ENCODE assay signal across 18 cellular contexts in the genomic region with DNA sequence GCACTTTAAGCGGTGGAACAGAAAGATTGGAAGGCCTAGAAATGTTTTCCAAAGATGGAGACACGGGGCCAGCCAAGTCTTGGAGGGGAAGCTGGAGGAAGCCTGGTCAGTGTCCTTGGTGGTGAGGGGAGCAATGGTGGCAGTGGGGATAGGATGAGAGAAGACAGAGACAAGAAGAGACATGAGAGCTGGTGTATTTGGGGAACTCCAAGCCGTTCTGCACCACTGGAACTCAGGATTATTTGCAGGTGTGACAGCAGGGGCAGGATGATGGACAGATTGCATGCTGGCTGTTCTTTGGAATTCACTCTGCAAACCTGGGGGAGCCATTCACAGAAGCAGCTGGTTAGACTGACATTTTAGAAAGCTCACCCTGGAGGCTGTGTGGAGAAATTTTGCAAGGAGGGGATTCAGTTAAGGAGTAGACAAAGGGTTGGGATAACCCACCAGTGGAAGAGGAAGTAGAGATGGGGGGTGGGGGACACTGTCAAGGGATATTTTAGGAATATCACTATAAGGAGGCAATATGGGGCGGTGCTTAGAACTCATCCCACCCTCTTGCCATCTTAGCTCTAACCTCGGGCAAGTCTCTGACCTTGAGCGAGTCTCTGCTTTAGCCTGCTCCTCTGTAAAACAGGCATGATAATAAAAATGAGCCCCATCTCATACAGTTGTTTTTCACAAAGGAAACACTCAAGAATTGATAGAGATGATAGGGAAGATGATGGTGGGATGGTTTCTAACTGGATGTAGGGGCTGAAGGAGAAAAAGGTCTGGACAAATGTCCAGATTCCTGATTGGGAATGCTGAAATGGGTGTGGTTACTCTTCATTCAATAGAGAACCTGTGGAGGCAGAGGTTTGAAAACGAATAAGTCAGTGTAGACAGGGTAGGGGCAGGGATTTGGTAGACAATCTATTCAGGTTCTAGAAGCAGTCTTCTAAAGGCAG.
DNase-seq lines count a peak whose midpoint lies in the region; ATAC-seq, FAIRE-seq and TF ChIP-seq lines count a peak whose summit lies in the region.
"Had no signal": no experiment of that assay in that cellular context is flagged by ENCODE, and none has a peak within 500 bp of the region (broad histone marks: within the 10 kb centered on the region; RNA-seq: fewer than 3 reads in every experiment).

No MANE protein-coding gene starts in this region.

- no peak overlapping the region for H3K23ac ChIP-seq in H1 (ENCODE audit: insufficient read length)

- H3K27me3 Mint-ChIP-seq in progenitor cell of endocrine pancreas, result no peaks in the 10 kb centered on the region
- no peaks in the 10 kb centered on the region for H3K27me3 Mint-ChIP-seq in activated naive CD8-positive, alpha-beta T cell treated with anti-CD3 and anti-CD28 coated beads, Interleukin-2, amount 50 U/mL, for 24 hours

- H3K4me1 ChIP-seq in BE2C, result peaks cover 8% of the 10 kb centered on the region
- H3K4me1 ChIP-seq in H1 (replicated peaks in 1 of 4; ENCODE audit: control insufficient read depth in 3 of 4, insufficient read depth in 4 of 4, low read length in 3 of 4), result peaks cover 0 to 6% (median 4%) of the 10 kb centered on the region in 4 experiments; a peak in 6 of 7 replicates
- H3K4me1 ChIP-seq in transverse colon, result peaks cover 3 to 13% (median 8%) of the 10 kb centered on the region in 4 donors

- no peak overlapping the region for H3K14ac ChIP-seq in H1 (ENCODE audit: insufficient read length)

- no peak overlapping the region for H3K27ac Mint-ChIP-seq in progenitor cell of endocrine pancreas
- no peak overlapping the region for H3K27ac Mint-ChIP-seq in activated naive CD8-positive, alpha-beta T cell treated with anti-CD3 and anti-CD28 coated beads, Interleukin-2, amount 50 U/mL, for 24 hours
- H3K27ac Mint-ChIP-seq: CD8-positive, alpha-beta T cell had no signal

- no peak overlapping the region for H4K5ac ChIP-seq in H1 (ENCODE audit: insufficient read length, low read depth, low read length)

- TF ChIP-seq EP300 in H1 (IDR thresholded peaks at IDR 0.05; ENCODE audit: borderline replicate concordance in 1 of 2, low read depth in 2 of 2, low read length in 2 of 2) (no peak), transverse colon (IDR thresholded peaks at IDR 0.05; ENCODE audit: low read depth) (no peak)

- H3K4ac ChIP-seq in H1 (replicated peaks; ENCODE audit: insufficient read length, low read depth, low read length), result no peak overlapping the region

- no peak overlapping the region for H3K56ac ChIP-seq in H1 (replicated peaks; ENCODE audit: insufficient read length, low read depth, low read length)

- no peak for ATAC-seq in activated naive CD8-positive, alpha-beta T cell treated with anti-CD3 and anti-CD28 coated beads, Interleukin-2, amount 50 U/mL, for 24 hours
- ATAC-seq: CD8-positive, alpha-beta T cell had no signal

- TF ChIP-seq POLR2A in H1 (IDR thresholded peaks at IDR 0.05; ENCODE audit: control extremely low read depth in 1 of 2, low read depth in 2 of 2, low read length in 2 of 2) (no peak), transverse colon (IDR thresholded peaks at IDR 0.05) (no peak)

- in situ Hi-C loops in transverse colon (cut with MboI; ENCODE audit: low pct_ligation_motif_present in 1 of 4, low pct_unique_long_range_greater_than_20kb in 1 of 4, low sequenced_read_pairs in 3 of 4), result no loop called here

- H2AFZ ChIP-seq in H1 (ENCODE audit: low read length), result no peak overlapping the region

- DNase-seq in BE2C, result peak; percentile 98
- peak; percentile 65 for DNase-seq in H7
- DNase-seq in H1 (ENCODE audit: low read depth in 1 of 2, low spot score in 2 of 2), result no peak
- DNase-seq in transverse colon, result no peak
- DNase-seq in progenitor cell of endocrine pancreas (ENCODE audit: low spot score, unreplicated experiment), result no peak
- DNase-seq in activated naive CD8-positive, alpha-beta T cell treated with anti-CD3 and anti-CD28 coated beads, Interleukin-2, amount 50 U/mL, for 24 hours, result no peak
- DNase-seq in NCI-H1694 treated with DMSO at 0.1 percent for 48 hours (lab: John Stamatoyannopoulos, UW), result no peak
- DNase-seq: 8988T; CD8-positive, alpha-beta T cell; DMS 273 treated with DMSO at 0.1 percent for 48 hours; DMS53; DND-41; EL; GOT3; HCEC 1CT had no signal

- H2AK5ac ChIP-seq in H1 (ENCODE audit: low read depth, low read length), result no peak overlapping the region

- no peaks in the 10 kb centered on the region for H3K9me3 Mint-ChIP-seq in progenitor cell of endocrine pancreas (ENCODE audit: low read depth)
- no peaks in the 10 kb centered on the region for H3K9me3 Mint-ChIP-seq in activated naive CD8-positive, alpha-beta T cell treated with anti-CD3 and anti-CD28 coated beads, Interleukin-2, amount 50 U/mL, for 24 hours
- H3K9me3 Mint-ChIP-seq: CD8-positive, alpha-beta T cell had no signal

- H2BK20ac ChIP-seq in H1 (ENCODE audit: low read length), result no peak overlapping the region

- 83% methylated on average over 7 of the region's 7 CpGs; no CpG with 5 or more reads in 1 of the 2 experiments for WGBS in H1 (ENCODE audit: extremely low coverage in 1 of 2, insufficient coverage in 1 of 2, insufficient read length in 1 of 2, insufficient replicate concordance in 2 of 2, low coverage in 1 of 2, low lambda C conversion rate in 2 of 2, missing lambda C conversion rate in 1 of 2), 2 experiments
- 85 to 89% methylated on average over 5 to 7 of the region's 7 CpGs for WGBS in transverse colon (ENCODE audit: low coverage in 1 of 2), 2 donors

- no peak overlapping the region for H3K18ac ChIP-seq in H1 (ENCODE audit: extremely low read depth, low read length)

- no peak overlapping the region for H2BK120ac ChIP-seq in H1 (replicated peaks; ENCODE audit: low read depth, low read length)

- intact Hi-C loops in transverse colon (cut with DNase I; ENCODE audit: low total_unique reads), result no loop called here

- peaks cover 0 to 7% of the 10 kb centered on the region in 2 experiments for H4K20me1 ChIP-seq in H1 (replicated peaks in 1 of 2; ENCODE audit: control insufficient read depth in 1 of 2, insufficient read depth in 2 of 2, low read length in 2 of 2)
- H4K20me1 ChIP-seq: BLaER1 treated with 17β-estradiol and CSF1 and Interleukin-3, amounts not matched to agents 10 nM and 100 nM had no signal

- no peak overlapping the region for H3K9ac ChIP-seq in H1 (replicated peaks in 1 of 4; ENCODE audit: extremely low read depth in 1 of 4, low read depth in 3 of 4, low read length in 3 of 4)
- H3K9ac ChIP-seq: BLaER1 treated with 17β-estradiol and CSF1 and Interleukin-3, amounts not matched to agents 10 nM and 100 nM had no signal

- H3K9me3 ChIP-seq in BE2C (peaks cover 33% of the 10 kb centered on the region), H1 (ENCODE audit: insufficient read depth in 2 of 2, low read depth in 1 of 2, low read length in 1 of 2) (peaks cover under 1% of the 10 kb centered on the region in 2 experiments; a peak in 2 of 4 replicates), transverse colon (no peaks in the 10 kb centered on the region)

- no peaks in the 10 kb centered on the region for H3K79me1 ChIP-seq in H1 (ENCODE audit: low read depth, low read length)

- POLR2A ChIA-PET in H1 (lab: Charles Lee; ENCODE audit: partially characterized antibody), result interaction anchor here (1.7 kb wide), 1 partner anchor 10 kb away, joined by 13 read pairs; no protein-coding TSS in a partner anchor

- no peak overlapping the region; the same call in 1 of the 2 replicates for H2BK5ac ChIP-seq in H1 (ENCODE audit: low read depth, low read length)

- H3K79me2 ChIP-seq in H1 (ENCODE audit: control insufficient read depth in 1 of 2, insufficient read depth in 2 of 2, low read length in 2 of 2), result no peaks in the 10 kb centered on the region

- peaks cover 11% of the 10 kb centered on the region for H3K23me2 ChIP-seq in H1 (ENCODE audit: low read depth, low read length)

- peaks cover 15% of the 10 kb centered on the region for H3K4me1 Mint-ChIP-seq in progenitor cell of endocrine pancreas (ENCODE audit: low read depth)
- no peaks in the 10 kb centered on the region for H3K4me1 Mint-ChIP-seq in activated naive CD8-positive, alpha-beta T cell treated with anti-CD3 and anti-CD28 coated beads, Interleukin-2, amount 50 U/mL, for 24 hours

- TF ChIP-seq RAD21 in H1 (IDR thresholded peaks at IDR 0.05 in 1 of 2, conservative IDR thresholded peaks at IDR 0.05 in 1 of 2; ENCODE audit: low read depth in 2 of 2, low read length in 2 of 2), result no peak

- H3K27me3 ChIP-seq in BE2C, result no peaks in the 10 kb centered on the region
- no peaks in the 10 kb centered on the region for H3K27me3 ChIP-seq in H7 (ENCODE audit: control insufficient read depth, insufficient read depth, low read length)
- H3K27me3 ChIP-seq in H1 (replicated peaks in 1 of 4; ENCODE audit: control insufficient read depth in 3 of 4, extremely low read depth in 1 of 4, insufficient read depth in 3 of 4, low read length in 3 of 4), result no peaks in the 10 kb centered on the region; a peak in 1 of 7 replicates
- H3K27me3 ChIP-seq in transverse colon, result no peaks in the 10 kb centered on the region
- H3K27me3 ChIP-seq: BLaER1 treated with 17β-estradiol and CSF1 and Interleukin-3, amounts not matched to agents 10 nM and 100 nM had no signal

- no peak overlapping the region for H4K8ac ChIP-seq in H1 (ENCODE audit: extremely low read depth, insufficient read depth, low read length)

- TF ChIP-seq CTCF in BE2C (IDR thresholded peaks at IDR 0.05; ENCODE audit: low read depth, low read length) (no peak), H1 (IDR thresholded peaks at IDR 0.05; ENCODE audit: control extremely low read depth in 1 of 3, insufficient read depth in 1 of 3, low read depth in 1 of 3, low read length in 3 of 3) (no peak), transverse colon (IDR thresholded peaks at IDR 0.05) (no peak), progenitor cell of endocrine pancreas (IDR thresholded peaks at IDR 0.05; ENCODE audit: unreplicated experiment) (no peak)

- no peak overlapping the region for H3K4me2 ChIP-seq in H1 (ENCODE audit: insufficient read depth in 1 of 2, low read depth in 2 of 2, low read length in 2 of 2)
- H3K4me2 ChIP-seq: BLaER1 treated with 17β-estradiol and CSF1 and Interleukin-3, amounts not matched to agents 10 nM and 100 nM had no signal

- no peak overlapping the region for H3K4me3 Mint-ChIP-seq in progenitor cell of endocrine pancreas (ENCODE audit: low read depth)
- H3K4me3 Mint-ChIP-seq in activated naive CD8-positive, alpha-beta T cell treated with anti-CD3 and anti-CD28 coated beads, Interleukin-2, amount 50 U/mL, for 24 hours, result no peak overlapping the region
- H3K4me3 Mint-ChIP-seq: CD8-positive, alpha-beta T cell had no signal

- H2BK12ac ChIP-seq in H1 (ENCODE audit: low read depth, low read length), result peak overlapping the region; percentile 62; the same call in 1 of the 2 replicates

- H3K27ac ChIP-seq in H1 (ENCODE audit: low read depth, low read length), result no peak overlapping the region
- H3K27ac ChIP-seq in transverse colon, result peak overlapping the region in 3 of 4 donors; percentile 16 to 59 (median 56)
- H3K27ac ChIP-seq: BLaER1 treated with 17β-estradiol and CSF1 and Interleukin-3, amounts not matched to agents 10 nM and 100 nM had no signal

- no peak overlapping the region for H4K91ac ChIP-seq in H1 (replicated peaks; ENCODE audit: insufficient read length, low read length)

- no peak overlapping the region for H2BK15ac ChIP-seq in H1 (ENCODE audit: low read length)

- H3K36me3 ChIP-seq in BE2C (no peaks in the 10 kb centered on the region), H7 (replicated peaks; ENCODE audit: control insufficient read depth, insufficient read depth, low read length) (no peaks in the 10 kb centered on the region), H1 (ENCODE audit: control insufficient read depth in 2 of 4, insufficient read depth in 4 of 4, low read length in 3 of 4) (no peaks in the 10 kb centered on the region), transverse colon (no peaks in the 10 kb centered on the region)
- H3K36me3 ChIP-seq: BLaER1 treated with 17β-estradiol and CSF1 and Interleukin-3, amounts not matched to agents 10 nM and 100 nM had no signal

- H3K36me3 Mint-ChIP-seq in progenitor cell of endocrine pancreas (ENCODE audit: insufficient read depth), result no peaks in the 10 kb centered on the region
- no peaks in the 10 kb centered on the region for H3K36me3 Mint-ChIP-seq in activated naive CD8-positive, alpha-beta T cell treated with anti-CD3 and anti-CD28 coated beads, Interleukin-2, amount 50 U/mL, for 24 hours (ENCODE audit: low read depth)
- H3K36me3 Mint-ChIP-seq: CD8-positive, alpha-beta T cell had no signal

- no peak for FAIRE-seq in H1 (lab: Jason Lieb, UNC)
- FAIRE-seq: GM12891, GM19239 had no signal

- H3K4me3 ChIP-seq in BE2C (ENCODE audit: low read depth, low read length) (no peak overlapping the region), H7 (ENCODE audit: insufficient read depth, low read depth, low read length) (no peak overlapping the region), H1 (ENCODE audit: extremely low read depth in 1 of 4, insufficient read depth in 2 of 4, low read depth in 3 of 4, low read length in 4 of 4) (no peak overlapping the region), transverse colon (no peak overlapping the region)
- H3K4me3 ChIP-seq: BLaER1 treated with 17β-estradiol and CSF1 and Interleukin-3, amounts not matched to agents 10 nM and 100 nM had no signal

- CTCF ChIA-PET in H1 (lab: Charles Lee; ENCODE audit: partially characterized antibody), result interaction anchor here (0.7 to 1.0 kb wide), 3 partner anchors 11 to 211 kb away, joined by 3 read pairs; no protein-coding TSS in a partner anchor

Comparison
In these comparisons a context has a peak if more than half of its experiments do, and no peak if none do; other contexts are left out.
1. DNase-seq: peak in BE2C (single experiment) and H7 (single experiment); none in H1 (0 of 2), transverse colon (single experiment), progenitor cell of endocrine pancreas (single experiment), activated naive CD8-positive, alpha-beta T cell treated with anti-CD3 and anti-CD28 coated beads, Interleukin-2, amount 50 U/mL, for 24 hours (single experiment) and NCI-H1694 treated with DMSO at 0.1 percent for 48 hours (single experiment).